Comparison of ENCODE assay signal across 26 cellular contexts in the genomic region with DNA sequence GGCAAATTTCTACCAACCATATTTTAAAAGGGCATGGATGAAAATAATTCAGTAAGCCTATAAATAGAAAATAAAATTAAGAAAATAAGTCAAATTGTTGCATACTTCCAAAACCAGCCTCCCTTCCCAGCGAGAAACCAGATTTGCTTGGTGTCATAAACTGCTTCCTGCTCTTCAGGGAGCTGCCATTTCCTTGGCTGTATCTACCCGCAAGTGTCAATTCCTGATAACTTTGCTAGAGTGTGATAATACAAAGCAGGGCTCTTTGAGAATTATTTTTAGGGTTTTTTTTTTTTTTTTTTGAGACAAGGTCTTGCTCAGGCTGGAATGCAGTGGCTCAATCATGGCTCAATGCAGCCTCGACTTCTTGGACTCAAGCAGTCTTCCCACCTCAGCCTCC.
"Had no signal": no experiment of that assay in that cellular context is flagged by ENCODE, and none has a peak within 500 bp of the region (broad histone marks: within the 10 kb centered on the region; RNA-seq: fewer than 3 reads in every experiment).

No MANE protein-coding gene starts in this region.

- H3K4me1 ChIP-seq: psoas muscle, sigmoid colon, tibial nerve, upper lobe of right lung, uterus had no signal

- H3K4me3 ChIP-seq: coronary artery, dorsolateral prefrontal cortex, lower lobe of right lung, ovary, psoas muscle, sigmoid colon, thoracic aorta, tibial nerve, upper lobe of right lung, uterus had no signal

- H3K4me1 Mint-ChIP-seq: stimulated activated memory B cell treated with anti-CD40 and anti-IgM and Interleukin-4, amounts not matched to agents 10 μg/mL and 1 μg/mL and 100 μg/mL, for 72 hours had no signal

- H3K9me3 ChIP-seq: lower lobe of right lung, ovary, psoas muscle, sigmoid colon, thoracic aorta, tibial nerve, upper lobe of right lung, uterus had no signal

- ATAC-seq: left colon; left ventricle myocardium superior; lower lobe of right lung; psoas muscle; stimulated activated memory B cell treated with anti-CD40 and anti-IgM and Interleukin-4, amounts not matched to agents 10 μg/mL and 1 μg/mL and 100 μg/mL, for 72 hours; upper lobe of right lung had no signal

- H3K4me3 Mint-ChIP-seq: endodermal cell; immature natural killer cell; natural killer cell; stimulated activated memory B cell treated with anti-CD40 and anti-IgM and Interleukin-4, amounts not matched to agents 10 μg/mL and 1 μg/mL and 100 μg/mL, for 72 hours; stimulated activated naive CD8-positive, alpha-beta T cell treated with anti-CD3 and anti-CD28 coated beads, Interleukin-15, Interleukin-2, amounts not matched to agents 100 ng/mL and 50 ng/mL, for 24 hours had no signal

- H3K36me3 ChIP-seq: lower lobe of right lung, ovary, sigmoid colon, thoracic aorta, tibial nerve, upper lobe of right lung, uterus had no signal

- H3K27me3 ChIP-seq: ovary, sigmoid colon, tibial nerve, upper lobe of right lung, uterus had no signal

- H3K27ac ChIP-seq: coronary artery, dorsolateral prefrontal cortex, lower lobe of right lung, ovary, psoas muscle, sigmoid colon, thoracic aorta, tibial nerve, upper lobe of right lung, uterus had no signal

- H3K27me3 Mint-ChIP-seq: stimulated activated memory B cell treated with anti-CD40 and anti-IgM and Interleukin-4, amounts not matched to agents 10 μg/mL and 1 μg/mL and 100 μg/mL, for 72 hours had no signal

- H3K9me3 Mint-ChIP-seq: endodermal cell; immature natural killer cell; natural killer cell; stimulated activated memory B cell treated with anti-CD40 and anti-IgM and Interleukin-4, amounts not matched to agents 10 μg/mL and 1 μg/mL and 100 μg/mL, for 72 hours; stimulated activated naive CD8-positive, alpha-beta T cell treated with anti-CD3 and anti-CD28 coated beads, Interleukin-15, Interleukin-2, amounts not matched to agents 100 ng/mL and 50 ng/mL, for 24 hours had no signal

- H3K27ac Mint-ChIP-seq: endodermal cell; immature natural killer cell; natural killer cell; stimulated activated memory B cell treated with anti-CD40 and anti-IgM and Interleukin-4, amounts not matched to agents 10 μg/mL and 1 μg/mL and 100 μg/mL, for 72 hours; stimulated activated naive CD8-positive, alpha-beta T cell treated with anti-CD3 and anti-CD28 coated beads, Interleukin-15, Interleukin-2, amounts not matched to agents 100 ng/mL and 50 ng/mL, for 24 hours had no signal

- H3K36me3 Mint-ChIP-seq: natural killer cell had no signal

- DNase-seq: dorsolateral prefrontal cortex; effector CD8-positive, alpha-beta T cell; endodermal cell; erythroblast; hypothalamus; immature natural killer cell; islet precursor cell; kidney glomerular epithelial cell; left colon; left ventricle myocardium superior; lower lobe of right lung; natural killer cell; occipital lobe; ovary; posterior cingulate gyrus; psoas muscle; right cardiac atrium; sigmoid colon; stimulated activated CD4-positive, alpha-beta T cell treated with anti-CD3 and anti-CD28 coated beads, Interleukin-4, amount 100 ng/mL, for 4 hours; upper lobe of right lung; uterus had no signal
